Comparison of ENCODE assay signal across 8 cellular contexts in genomic region chr19:6239401-6239844, GRCh38. TPM values are rescaled to one million over a fixed set of nuclear protein-coding genes. Genes with fewer than 3 reads are reported as not detected.
DNase-seq lines count a peak whose midpoint lies in the region; ATAC-seq and TF ChIP-seq lines count a peak whose summit lies in the region.

No MANE protein-coding gene starts in this region.

- no peaks in the 10 kb centered on the region for H3K9me3 Mint-ChIP-seq in effector memory CD8-positive, alpha-beta T cell
- no peaks in the 10 kb centered on the region for H3K9me3 Mint-ChIP-seq in neural crest cell

- H3K27me3 Mint-ChIP-seq in effector memory CD8-positive, alpha-beta T cell, result no peaks in the 10 kb centered on the region
- H3K27me3 Mint-ChIP-seq in neural crest cell (ENCODE audit: low read depth), result no peaks in the 10 kb centered on the region

- DNase-seq in AG08395 (ENCODE audit: low spot score) (peak; percentile 66), M059J (ENCODE audit: low read depth) (peak; percentile 60), neural crest cell (ENCODE audit: low read depth, low spot score) (no peak), Ammon's horn (ENCODE audit: low spot score) (no peak), amniotic stem cell (lab: John Stamatoyannopoulos, UW) (no peak), BE2C (no peak)
- no peak for DNase-seq in effector memory CD8-positive, alpha-beta T cell

- peak overlapping the region; percentile 0 to 30 for H3K27ac Mint-ChIP-seq in effector memory CD8-positive, alpha-beta T cell
- H3K27ac Mint-ChIP-seq in neural crest cell (ENCODE audit: unreplicated experiment), result peak overlapping the region; percentile 95

- H3K4me1 Mint-ChIP-seq in effector memory CD8-positive, alpha-beta T cell (ENCODE audit: low read depth in 2 of 2), result peaks cover 33 to 40% of the 10 kb centered on the region in 2 donors
- peaks cover 58% of the 10 kb centered on the region for H3K4me1 Mint-ChIP-seq in neural crest cell

- no peaks in the 10 kb centered on the region for H3K9me3 ChIP-seq in BE2C

- no peak for TF ChIP-seq CTCF in neural crest cell (conservative IDR thresholded peaks at IDR 0.05)
- no peak for TF ChIP-seq CTCF in BE2C (IDR thresholded peaks at IDR 0.05; ENCODE audit: low read depth, low read length)

- H3K36me3 Mint-ChIP-seq in effector memory CD8-positive, alpha-beta T cell (ENCODE audit: insufficient read depth), result peaks cover 3% of the 10 kb centered on the region
- H3K36me3 Mint-ChIP-seq in neural crest cell (ENCODE audit: low read depth), result peaks cover 5% of the 10 kb centered on the region

- H3K36me3 ChIP-seq in BE2C, result no peaks in the 10 kb centered on the region

- no peak overlapping the region for H3K4me3 Mint-ChIP-seq in effector memory CD8-positive, alpha-beta T cell
- H3K4me3 Mint-ChIP-seq in neural crest cell, result no peak overlapping the region

- H3K4me3 ChIP-seq in BE2C (ENCODE audit: low read depth, low read length), result no peak overlapping the region

- H3K4me1 ChIP-seq in BE2C, result peaks cover 54% of the 10 kb centered on the region

- H3K27me3 ChIP-seq in BE2C, result no peaks in the 10 kb centered on the region

- ATAC-seq in effector memory CD8-positive, alpha-beta T cell (replicated peaks), result no peak
- ATAC-seq in GM21515 (IDR thresholded peaks at IDR 0.05; ENCODE audit: unreplicated experiment), result no peak

RNA-seq across cellular contexts. Expression of gene MLLT1, which starts 40.4 kb away (rescaled TPM):
- total RNA-seq in M059J (2014; rRNA removed; shearing (Covaris generic)), result 15.2 and 22.6 TPM in 2 replicates
- total RNA-seq in neural crest cell, result 86.4 and 96.5 TPM in 2 replicates
- polyA plus RNA-seq in BE2C (2012; ENCODE audit: insufficient read depth, insufficient read length, low read depth), result 146 TPM

Comparison
In these comparisons a context has a peak if more than half of its experiments do, and no peak if none do; other contexts are left out.
1. DNase-seq: peak in AG08395 (single experiment) and M059J (single experiment); none in effector memory CD8-positive, alpha-beta T cell (0 of 3), neural crest cell (single experiment), Ammon's horn (single experiment), amniotic stem cell (single experiment) and BE2C (single experiment).